In the genomic region with DNA sequence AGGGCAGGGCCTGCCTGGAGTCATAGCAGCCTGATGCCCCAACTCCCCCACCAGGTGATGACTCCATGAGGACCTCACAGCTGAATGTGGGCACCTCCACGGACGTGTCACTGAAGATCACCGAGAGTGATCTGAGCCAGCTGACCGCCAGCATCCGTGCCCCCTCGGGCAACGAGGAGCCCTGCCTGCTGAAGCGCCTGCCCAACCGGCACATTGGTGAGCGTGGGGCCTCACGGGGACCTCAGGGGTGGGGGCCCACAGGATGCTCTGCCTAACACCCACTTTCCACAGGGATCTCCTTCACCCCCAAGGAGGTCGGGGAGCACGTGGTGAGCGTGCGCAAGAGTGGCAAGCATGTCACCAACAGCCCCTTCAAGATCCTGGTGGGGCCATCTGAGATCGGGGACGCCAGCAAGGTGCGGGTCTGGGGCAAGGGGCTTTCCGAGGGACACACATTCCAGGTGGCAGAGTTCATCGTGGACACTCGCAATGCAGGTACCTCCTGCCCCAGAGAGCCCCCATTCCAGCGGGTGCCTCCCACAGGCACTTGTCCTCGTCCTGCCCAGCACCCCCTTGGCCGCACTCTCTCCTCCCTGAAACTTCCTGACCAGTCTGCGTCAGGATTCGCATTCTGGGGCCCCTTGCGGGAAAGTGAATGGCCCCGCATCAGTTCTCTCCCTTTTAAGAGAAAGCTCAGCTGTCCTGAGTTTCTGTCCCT, we compare ENCODE assay signal across 19 cellular contexts. TPM values are rescaled to one million over a fixed set of nuclear protein-coding genes. Genes with fewer than 3 reads are reported as not detected.
DNase-seq lines count a peak whose midpoint lies in the region; ATAC-seq, FAIRE-seq and TF ChIP-seq lines count a peak whose summit lies in the region.
"Had no signal": no experiment of that assay in that cellular context is flagged by ENCODE, and none has a peak within 500 bp of the region (broad histone marks: within the 10 kb centered on the region; RNA-seq: fewer than 3 reads in every experiment).

No MANE protein-coding gene starts in this region.

- H3K27ac ChIP-seq in HEK293 (ENCODE audit: extremely low read depth, low read depth, low read length): no peak overlapping the region
- H3K27ac ChIP-seq in IMR-90 (ENCODE audit: insufficient read depth, low read length): no peak overlapping the region
- no peak overlapping the region for H3K27ac ChIP-seq in kidney (ENCODE audit: low read depth in 2 of 2, low read length in 2 of 2)
- peak overlapping the region; percentile 55 to 99 (median 96) for H3K27ac ChIP-seq in gastrocnemius medialis
- H3K27ac ChIP-seq: BLaER1 treated with 17β-estradiol and CSF1 and Interleukin-3, amounts not matched to agents 10 nM and 100 nM had no signal

- H3K9me3 ChIP-seq in HEK293 (ENCODE audit: control insufficient read depth, insufficient read depth, low read depth, low read length) (no peaks in the 10 kb centered on the region), IMR-90 (ENCODE audit: control insufficient read depth, insufficient read depth, low read length) (no peaks in the 10 kb centered on the region), kidney (ENCODE audit: control insufficient read depth in 1 of 2, low read length in 2 of 2) (no peaks in the 10 kb centered on the region), gastrocnemius medialis (no peaks in the 10 kb centered on the region)
- H3K9me3 ChIP-seq: BLaER1 treated with 17β-estradiol and CSF1 and Interleukin-3, amounts not matched to agents 10 nM and 100 nM had no signal

- H4K8ac ChIP-seq in IMR-90 (ENCODE audit: low read depth in 2 of 2, low read length in 2 of 2): no peak overlapping the region

- H2BK15ac ChIP-seq in IMR-90 (ENCODE audit: low read depth, low read length): no peak overlapping the region

- H3K4ac ChIP-seq in IMR-90 (ENCODE audit: low read depth, low read length): no peak overlapping the region

- no peak overlapping the region for H3K4me2 ChIP-seq in IMR-90 (ENCODE audit: low read depth, low read length)
- H3K4me2 ChIP-seq: BLaER1 treated with 17β-estradiol and CSF1 and Interleukin-3, amounts not matched to agents 10 nM and 100 nM; GM23338 had no signal

- no peak for TF ChIP-seq CTCF in HEK293 (tag by site-specific recombination; IDR thresholded peaks at IDR 0.05)
- TF ChIP-seq CTCF in IMR-90 (conservative IDR thresholded peaks at IDR 0.05; ENCODE audit: low read depth, low read length): no peak
- TF ChIP-seq CTCF in kidney (IDR thresholded peaks at IDR 0.05; ENCODE audit: borderline replicate concordance, extremely low read depth, insufficient read depth): no peak
- TF ChIP-seq CTCF in gastrocnemius medialis (IDR thresholded peaks at IDR 0.05 in 4 of 5, conservative IDR thresholded peaks at IDR 0.05 in 1 of 5): no peak
- TF ChIP-seq CTCF in osteocyte (IDR thresholded peaks at IDR 0.05): no peak

- no peak overlapping the region for H2BK20ac ChIP-seq in IMR-90 (ENCODE audit: low read depth, low read length)

- intact Hi-C loops in IMR-90 (cut with micrococcal nuclease): no loop called here
- intact Hi-C loops in kidney (cut with DNase I): no loop called here
- intact Hi-C loops in gastrocnemius medialis (cut with DNase I; ENCODE audit: low total_unique reads): no loop called here

- H3K9me1 ChIP-seq in IMR-90 (ENCODE audit: insufficient read depth, low read length): no peaks in the 10 kb centered on the region

- no peak overlapping the region for H2BK120ac ChIP-seq in IMR-90 (ENCODE audit: low read depth, low read length)

- H3K14ac ChIP-seq in IMR-90 (replicated peaks; ENCODE audit: low read depth, low read length): no peak overlapping the region

- H4K20me1 ChIP-seq in IMR-90 (ENCODE audit: insufficient read depth, low read length): peaks cover 52% of the 10 kb centered on the region
- H4K20me1 ChIP-seq: BLaER1 treated with 17β-estradiol and CSF1 and Interleukin-3, amounts not matched to agents 10 nM and 100 nM had no signal

- in situ Hi-C loops in IMR-90 (cut with MboI; ENCODE audit: low sequenced_read_pairs): no loop called here
- in situ Hi-C loops in gastrocnemius medialis (cut with MboI; ENCODE audit: low sequenced_read_pairs in 4 of 4): loop anchor here in 1 of 4 donors (25.0 kb wide), 1 partner anchor 390 kb away; the partner anchor contains the start of gene HILPDA

- no TSS peak for BruUV-seq in IMR-90 (replicated peaks; lab: Mats Ljungman, UMichigan)

- no peak overlapping the region for H3K18ac ChIP-seq in IMR-90 (ENCODE audit: low read depth, low read length)

- dilution Hi-C loops in IMR-90 (cut with HindIII; ENCODE audit: low sequenced_read_pairs, unreplicated experiment): no loop called here

- no peak for TF ChIP-seq RAD21 in IMR-90 (IDR thresholded peaks at IDR 0.05; ENCODE audit: low read length)

- 87% methylated on average over 23 of the region's 28 CpGs; no CpG with 5 or more reads in 1 of the 2 experiments for WGBS in IMR-90 (ENCODE audit: extremely low coverage in 2 of 2, insufficient read length in 1 of 2), 2 experiments

- H3K79me1 ChIP-seq in IMR-90 (ENCODE audit: low read depth in 1 of 2, low read length in 2 of 2): peaks cover 30 to 47% of the 10 kb centered on the region in 2 experiments

- no peaks in the 10 kb centered on the region for H3K27me3 Mint-ChIP-seq in osteocyte (ENCODE audit: unreplicated experiment)
- H3K27me3 Mint-ChIP-seq: B cell had no signal

- CTCF ChIA-PET in HEK293 (lab: Yijun Ruan, JAX) (interaction anchor here (0.7 kb wide), 1 partner anchor 12 kb away, joined by 4 read pairs; no protein-coding TSS in a partner anchor), IMR-90 (lab: Yijun Ruan, JAX) (no interaction called here)

- H4K5ac ChIP-seq in IMR-90 (ENCODE audit: low read depth, low read length): no peak overlapping the region

- H3K4me3 ChIP-seq in HEK293 (ENCODE audit: low read depth, low read length): no peak overlapping the region
- no peak overlapping the region for H3K4me3 ChIP-seq in IMR-90 (ENCODE audit: insufficient read depth, low read depth, low read length)
- H3K4me3 ChIP-seq in kidney (ENCODE audit: low read length in 2 of 2): no peak overlapping the region
- no peak overlapping the region for H3K4me3 ChIP-seq in gastrocnemius medialis
- H3K4me3 ChIP-seq: BLaER1 treated with 17β-estradiol and CSF1 and Interleukin-3, amounts not matched to agents 10 nM and 100 nM; GM23338 had no signal

- no peaks in the 10 kb centered on the region for H3K9me3 Mint-ChIP-seq in osteocyte (ENCODE audit: unreplicated experiment)
- H3K9me3 Mint-ChIP-seq: CD8-positive, alpha-beta T cell; GM23338 had no signal

- H2AK5ac ChIP-seq in IMR-90 (ENCODE audit: low read depth, low read length): no peak overlapping the region

- peaks cover 16% of the 10 kb centered on the region for H3K36me3 Mint-ChIP-seq in osteocyte (ENCODE audit: unreplicated experiment)
- H3K36me3 Mint-ChIP-seq: CD8-positive, alpha-beta T cell had no signal

- DNase-seq in IMR-90: no peak
- DNase-seq in kidney: peak; percentile 65
- no peak for DNase-seq in gastrocnemius medialis
- DNase-seq in osteocyte (ENCODE audit: extremely low spot score, unreplicated experiment): no peak
- no peak for DNase-seq in KG1 (lab: John Stamatoyannopoulos, UW)
- DNase-seq: CD8-positive, alpha-beta T cell; COR-L47; HCEC 1CT had no signal

- no peak overlapping the region for H3K9ac ChIP-seq in IMR-90 (ENCODE audit: low read depth, low read length)
- H3K9ac ChIP-seq in kidney (ENCODE audit: low read length in 2 of 2): no peak overlapping the region
- H3K9ac ChIP-seq: BLaER1 treated with 17β-estradiol and CSF1 and Interleukin-3, amounts not matched to agents 10 nM and 100 nM had no signal

- no peak overlapping the region for H3K56ac ChIP-seq in IMR-90 (ENCODE audit: extremely low read depth, insufficient read depth, low read length)

- ATAC-seq in IMR-90 (ENCODE audit: low read depth) (no peak), gastrocnemius medialis (no peak), GM21390 (IDR thresholded peaks at IDR 0.05; ENCODE audit: unreplicated experiment) (no peak)
- ATAC-seq: CD8-positive, alpha-beta T cell; GM23338; HepG2 had no signal

- H2BK5ac ChIP-seq in IMR-90 (ENCODE audit: low read depth, low read length, poor library complexity, severe bottlenecking): no peak overlapping the region

- peak overlapping the region; percentile 3 for H2AK9ac ChIP-seq in IMR-90 (replicated peaks; ENCODE audit: low read depth, low read length, poor library complexity)

- H3K36me3 ChIP-seq in HEK293 (ENCODE audit: control insufficient read depth in 2 of 2, insufficient read depth in 1 of 2, low read length in 2 of 2) (peaks cover 0 to 91% of the 10 kb centered on the region in 2 experiments; a peak in 1 of 3 replicates), IMR-90 (ENCODE audit: control insufficient read depth, insufficient read depth, low read length) (peaks cover 89% of the 10 kb centered on the region), kidney (ENCODE audit: control insufficient read depth in 1 of 2, insufficient read depth in 2 of 2, low read length in 2 of 2) (no peaks in the 10 kb centered on the region), gastrocnemius medialis (peaks cover 4 to 96% of the 10 kb centered on the region in 2 donors)
- H3K36me3 ChIP-seq: BLaER1 treated with 17β-estradiol and CSF1 and Interleukin-3, amounts not matched to agents 10 nM and 100 nM had no signal

- no peak overlapping the region for H3K4me3 Mint-ChIP-seq in osteocyte (ENCODE audit: unreplicated experiment)
- H3K4me3 Mint-ChIP-seq: B cell; CD8-positive, alpha-beta T cell; GM23338 had no signal

- no peaks in the 10 kb centered on the region for H3K4me1 Mint-ChIP-seq in osteocyte (ENCODE audit: unreplicated experiment)
- H3K4me1 Mint-ChIP-seq: B cell, GM23338 had no signal

- H3K27me3 ChIP-seq in IMR-90 (ENCODE audit: control insufficient read depth, insufficient read depth, low read length) (no peaks in the 10 kb centered on the region), gastrocnemius medialis (no peaks in the 10 kb centered on the region)
- H3K27me3 ChIP-seq: BLaER1 treated with 17β-estradiol and CSF1 and Interleukin-3, amounts not matched to agents 10 nM and 100 nM had no signal

- POLR2A ChIA-PET in HEK293 (lab: Yijun Ruan, JAX) (no interaction called here), IMR-90 (lab: Charles Lee; ENCODE audit: unreplicated experiment) (no interaction called here)

- H3K27ac Mint-ChIP-seq in osteocyte (ENCODE audit: unreplicated experiment): no peak overlapping the region
- H3K27ac Mint-ChIP-seq: B cell; CD8-positive, alpha-beta T cell; GM23338 had no signal

- no peak overlapping the region for H3K23ac ChIP-seq in IMR-90 (ENCODE audit: low read depth, low read length)

- H3K4me1 ChIP-seq in HEK293 (ENCODE audit: control insufficient read depth, insufficient read depth, low read length) (no peaks in the 10 kb centered on the region), IMR-90 (ENCODE audit: control insufficient read depth, insufficient read depth, low read length) (no peaks in the 10 kb centered on the region), kidney (ENCODE audit: control insufficient read depth in 1 of 2, insufficient read depth in 1 of 2, low read depth in 1 of 2, low read length in 2 of 2) (peaks cover 0 to 5% of the 10 kb centered on the region in 2 donors), gastrocnemius medialis (peaks cover 0 to 5% of the 10 kb centered on the region in 2 donors)

- H2AFZ ChIP-seq in IMR-90 (replicated peaks; ENCODE audit: low read length, poor library complexity): no peak overlapping the region
- H2AFZ ChIP-seq: GM23338 had no signal

- H4K91ac ChIP-seq in IMR-90 (ENCODE audit: insufficient read depth, low read depth, low read length): no peak overlapping the region

- FAIRE-seq in kidney (lab: Jason Lieb, UNC): no peak
- FAIRE-seq: D721Med, G401.6, GM12891, GM19239, H54, HepG2 had no signal

- no peak for TF ChIP-seq POLR2A in IMR-90 (IDR thresholded peaks at IDR 0.05; ENCODE audit: low read depth, low read length)
- peak in 1 of 2 donors; percentile 5 for TF ChIP-seq POLR2A in gastrocnemius medialis (IDR thresholded peaks at IDR 0.05)

RNA-seq across cellular contexts. Expression of gene ATP6V1F, which starts 10.0 kb away (rescaled TPM):
- total RNA-seq in IMR-90 (2012; rRNA removed) (61.1 and 104 TPM in 2 replicates), kidney (161 TPM), gastrocnemius medialis (10 to 100 TPM; 79.3 to 99.2 (median 82.3) TPM), osteocyte (161 and 162 TPM in 2 replicates)
- polyA plus RNA-seq in IMR-90 (2012; rRNA removed) (321 and 346 TPM in 2 replicates), kidney (ENCODE audit: insufficient read depth, low read depth, low replicate concordance) (684 TPM)
- polyA plus RNA-seq in IMR-90 (2012; cell fraction: cytosol; rRNA removed): 128 and 421 TPM in 2 replicates
- 84.2 and 106 TPM in 2 replicates for polyA plus RNA-seq in IMR-90 (2012; cell fraction: nucleus; rRNA removed; ENCODE audit: low replicate concordance)

RNA-seq across cellular contexts. Expression of gene FLNC, which starts 22.5 kb away (rescaled TPM):
- total RNA-seq in IMR-90 (2012; rRNA removed) (116 and 139 TPM in 2 replicates), kidney (12.2 TPM), gastrocnemius medialis (1,000 to 10,000 TPM; 1,071 to 4,398 (median 2,381) TPM), osteocyte (26.9 and 28.6 TPM in 2 replicates)
- polyA plus RNA-seq in IMR-90 (2012; rRNA removed) (154 and 167 TPM in 2 replicates), kidney (ENCODE audit: insufficient read depth, low read depth, low replicate concordance) (2.8 TPM)
- polyA plus RNA-seq in IMR-90 (2012; cell fraction: cytosol; rRNA removed): 67.5 and 137 TPM in 2 replicates
- 165 and 525 TPM in 2 replicates for polyA plus RNA-seq in IMR-90 (2012; cell fraction: nucleus; rRNA removed; ENCODE audit: low replicate concordance)
- total RNA-seq: B cell had no signal
- polyA plus RNA-seq: HepG2 had no signal

RNA-seq across cellular contexts. Expression of gene KCP, which starts 57.8 kb away (rescaled TPM):
- not detected in 2 replicates for total RNA-seq in IMR-90 (2012; rRNA removed)
- polyA plus RNA-seq in IMR-90 (2012; rRNA removed): 0.03 and 0.07 TPM in 2 replicates
- polyA plus RNA-seq in IMR-90 (2012; cell fraction: cytosol; rRNA removed): 0.03 TPM in 1 of 2 replicates, not detected in the other
- 0.17 and 0.33 TPM in 2 replicates for polyA plus RNA-seq in IMR-90 (2012; cell fraction: nucleus; rRNA removed; ENCODE audit: low replicate concordance)
- 44.6 TPM for total RNA-seq in kidney
- polyA plus RNA-seq in kidney (ENCODE audit: insufficient read depth, low read depth, low replicate concordance): 7.7 TPM
- total RNA-seq in gastrocnemius medialis: under 1 TPM in 1 of 4 donors, not detected in 3; 0.10 TPM
- total RNA-seq in osteocyte: 0.55 and 0.70 TPM in 2 replicates

Comparison
In these comparisons a context has a peak if more than half of its experiments do, and no peak if none do; other contexts are left out.
1. H3K27ac ChIP-seq: peak in gastrocnemius medialis (4 of 4); none in HEK293 (single experiment), IMR-90 (single experiment) and kidney (0 of 2).
2. RNA of gene KCP, which starts 57.8 kb away (total RNA-seq): 44.6 TPM in kidney (single experiment); 0.55 to 0.70 TPM in osteocyte, 0.10 TPM in gastrocnemius medialis and not detected in IMR-90; every median in the first group is over 10 times any median in the second.